Comparison of ENCODE assay signal across 10 cellular contexts in genomic region chr6:140043357-140043756, GRCh38.
A peak's percentile ranks its signal among the peaks of the same experiment; 100 is the strongest.
DNase-seq lines count a peak whose midpoint lies in the region; ATAC-seq, FAIRE-seq and TF ChIP-seq lines count a peak whose summit lies in the region.
"Had no signal": no experiment of that assay in that cellular context is flagged by ENCODE, and none has a peak within 500 bp of the region (broad histone marks: within the 10 kb centered on the region; RNA-seq: fewer than 3 reads in every experiment).

No MANE protein-coding gene starts in this region.

- DNase-seq in H54 (ENCODE audit: insufficient read length, low spot score) (peak; percentile 9), NCI-H460 (ENCODE audit: extremely low read depth, low read depth) (peak; percentile 85), dedifferentiated amniotic fluid mesenchymal stem cell (ENCODE audit: extremely low spot score) (peak; percentile 45), retinal pigment epithelial cell (ENCODE audit: low read depth) (peak; percentile 74), NCI-H774 (lab: John Stamatoyannopoulos, UW) (no peak), progenitor cell of endocrine pancreas (ENCODE audit: low spot score, unreplicated experiment) (no peak)
- DNase-seq: occipital lobe had no signal

- TF ChIP-seq CTCF in retinal pigment epithelial cell (conservative IDR thresholded peaks at IDR 0.05; ENCODE audit: low read depth, low read length) (no peak), progenitor cell of endocrine pancreas (IDR thresholded peaks at IDR 0.05; ENCODE audit: unreplicated experiment) (no peak)

- H3K27me3 Mint-ChIP-seq in progenitor cell of endocrine pancreas: no peaks in the 10 kb centered on the region

- no peaks in the 10 kb centered on the region for H3K36me3 Mint-ChIP-seq in progenitor cell of endocrine pancreas (ENCODE audit: insufficient read depth)

- H3K9me3 Mint-ChIP-seq in progenitor cell of endocrine pancreas (ENCODE audit: low read depth): no peaks in the 10 kb centered on the region
- H3K9me3 Mint-ChIP-seq: central memory CD8-positive, alpha-beta T cell; T-helper 1 cell treated with Interleukin-12 subunit alpha and Interleukin-12 subunit beta and Interleukin-4 antibody, amounts not matched to agents 30 μg/mL and 1 μg/mL, for 36 hours had no signal

- TF ChIP-seq POLR2A in H54 (IDR thresholded peaks at IDR 0.05; ENCODE audit: low read depth, low read length): no peak

- H3K4me3 ChIP-seq in retinal pigment epithelial cell (ENCODE audit: low read length): no peak overlapping the region

- no peaks in the 10 kb centered on the region for H3K4me1 Mint-ChIP-seq in progenitor cell of endocrine pancreas (ENCODE audit: low read depth)
- H3K4me1 Mint-ChIP-seq: central memory CD8-positive, alpha-beta T cell had no signal

- H3K27ac Mint-ChIP-seq in progenitor cell of endocrine pancreas: no peak overlapping the region
- H3K27ac Mint-ChIP-seq: T-helper 1 cell treated with Interleukin-12 subunit alpha and Interleukin-12 subunit beta and Interleukin-4 antibody, amounts not matched to agents 30 μg/mL and 1 μg/mL, for 36 hours had no signal

- no peak for ATAC-seq in HG02973 (IDR thresholded peaks at IDR 0.05; ENCODE audit: unreplicated experiment)

- no peak overlapping the region for H3K4me3 Mint-ChIP-seq in progenitor cell of endocrine pancreas (ENCODE audit: low read depth)
- H3K4me3 Mint-ChIP-seq: central memory CD8-positive, alpha-beta T cell; T-helper 1 cell treated with Interleukin-12 subunit alpha and Interleukin-12 subunit beta and Interleukin-4 antibody, amounts not matched to agents 30 μg/mL and 1 μg/mL, for 36 hours had no signal

- peak; percentile 87 for FAIRE-seq in H54 (lab: Jason Lieb, UNC)

Comparison
In these comparisons a context has a peak if more than half of its experiments do, and no peak if none do; other contexts are left out.
1. DNase-seq: peak in H54 (single experiment), NCI-H460 (single experiment), dedifferentiated amniotic fluid mesenchymal stem cell (single experiment) and retinal pigment epithelial cell (single experiment); none in NCI-H774 (single experiment) and progenitor cell of endocrine pancreas (single experiment).